Comparison of ENCODE assay signal across 8 cellular contexts in genomic region chr6:31400467-31401289, GRCh38.
DNase-seq lines count a peak whose midpoint lies in the region; ATAC-seq and TF ChIP-seq lines count a peak whose summit lies in the region.

No MANE protein-coding gene starts in this region.

- peak overlapping the region; percentile 81 for H3K4me3 ChIP-seq in OCI-LY3 (ENCODE audit: low read length)

- H3K27ac Mint-ChIP-seq in nephron: peak overlapping the region; percentile 40 to 69 (median 56)

- H3K4me2 ChIP-seq in OCI-LY3 (ENCODE audit: low read length): peak overlapping the region; percentile 49

- DNase-seq in AG08396 (ENCODE audit: low spot score): peak; percentile 41
- DNase-seq in activated T-cell treated with anti-CD3 and anti-CD28 coated beads, Interleukin-2, amount 50 U/mL, for 48 hours: peak; percentile 78 to 81
- DNase-seq in fibroblast of gingiva (ENCODE audit: low read depth): peak; percentile 40
- peak; percentile 57 for DNase-seq in stromal cell of bone marrow (ENCODE audit: low read depth)
- DNase-seq in NCI-H1105 treated with DMSO at 0.1 percent for 48 hours (lab: John Stamatoyannopoulos, UW): no peak

- peak overlapping the region; percentile 61 for H3K9ac ChIP-seq in OCI-LY3 (ENCODE audit: low read length)

- H3K27ac ChIP-seq in OCI-LY3 (ENCODE audit: low read length): no peak overlapping the region

- no peaks in the 10 kb centered on the region for H4K20me1 ChIP-seq in OCI-LY3 (ENCODE audit: insufficient read depth, low read length)

- no peaks in the 10 kb centered on the region for H3K36me3 Mint-ChIP-seq in nephron (ENCODE audit: low read depth)

- H2AFZ ChIP-seq in OCI-LY3 (ENCODE audit: low read depth, low read length): no peak overlapping the region; the same call in 1 of the 2 replicates

- H3K27me3 ChIP-seq in OCI-LY3 (ENCODE audit: low read depth, low read length): peaks cover 14% of the 10 kb centered on the region; the same call in 1 of the 2 replicates

- H3K79me2 ChIP-seq in OCI-LY3 (ENCODE audit: low read length): no peaks in the 10 kb centered on the region

- ATAC-seq in GM21529 (IDR thresholded peaks at IDR 0.05; ENCODE audit: unreplicated experiment): peak; percentile 35

- no peaks in the 10 kb centered on the region for H3K4me1 ChIP-seq in OCI-LY3 (ENCODE audit: low read length)

- H3K4me3 Mint-ChIP-seq in nephron: peak overlapping the region; percentile 84 to 88 (median 85)

- TF ChIP-seq CTCF in OCI-LY3 (IDR thresholded peaks at IDR 0.05; ENCODE audit: low read depth, low read length) (no peak), nephron (IDR thresholded peaks at IDR 0.05; ENCODE audit: unreplicated experiment in 3 of 3) (no peak)

- no peaks in the 10 kb centered on the region for H3K36me3 ChIP-seq in OCI-LY3 (replicated peaks; ENCODE audit: low read depth, low read length)

- no peaks in the 10 kb centered on the region for H3K9me3 Mint-ChIP-seq in nephron

- H3K9me3 ChIP-seq in OCI-LY3 (ENCODE audit: insufficient read depth, low read length): no peaks in the 10 kb centered on the region

- H3K4me1 Mint-ChIP-seq in nephron: peaks cover 32% of the 10 kb centered on the region

- H3K27me3 Mint-ChIP-seq in nephron (ENCODE audit: low read depth): peaks cover 41% of the 10 kb centered on the region
